Comparison of ENCODE assay signal across 18 cellular contexts in genomic region chr11:75820636-75821035, GRCh38. TPM values are rescaled to one million over a fixed set of nuclear protein-coding genes. Genes with fewer than 3 reads are reported as not detected.
DNase-seq lines count a peak whose midpoint lies in the region; ATAC-seq and TF ChIP-seq lines count a peak whose summit lies in the region.
"Had no signal": no experiment of that assay in that cellular context is flagged by ENCODE, and none has a peak within 500 bp of the region (broad histone marks: within the 10 kb centered on the region; RNA-seq: fewer than 3 reads in every experiment).

No MANE protein-coding gene starts in this region.

- CTCF ChIA-PET in mammary epithelial cell (lab: Charles Lee; ENCODE audit: low non-redundant PET): no interaction called here

- DNase-seq in ELR (ENCODE audit: low read depth) (peak; percentile 50), NCI-H226 (peak; percentile 66), mammary epithelial cell (peak; percentile 59), left lung (no peak), NOMO-1 treated with DMSO at 0.1 percent for 48 hours (lab: John Stamatoyannopoulos, UW; ENCODE audit: unreplicated experiment) (no peak), GDM1 (lab: John Stamatoyannopoulos, UW) (no peak), SJCRH30 (no peak)
- DNase-seq: activated CD4-positive, alpha-beta T cell treated with anti-CD3 and anti-CD28 coated beads for 36 hours; activated CD8-positive, alpha-beta memory T cell treated with anti-CD3 and anti-CD28 coated beads, Interleukin-2, amount 50 U/mL, for 48 hours; Caco-2; left ventricle myocardium inferior; NCI-H1105; pancreas; SHP77; stimulated activated CD4-positive, alpha-beta T cell treated with anti-CD3 and anti-CD28 coated beads, Interleukin-4, amount 100 ng/mL, for 4 hours had no signal

- H3K9me3 ChIP-seq in mammary epithelial cell (replicated peaks; ENCODE audit: insufficient read depth, low read length): no peaks in the 10 kb centered on the region
- no peaks in the 10 kb centered on the region for H3K9me3 ChIP-seq in left lung
- H3K9me3 ChIP-seq in SJCRH30 (replicated peaks): no peaks in the 10 kb centered on the region
- H3K9me3 ChIP-seq: Caco-2, left ventricle myocardium inferior, pancreas, tibial artery had no signal

- no peak overlapping the region for H3K4me2 ChIP-seq in mammary epithelial cell (ENCODE audit: insufficient read depth, low read depth, low read length)

- peaks cover 63% of the 10 kb centered on the region for H3K79me2 ChIP-seq in mammary epithelial cell (ENCODE audit: insufficient read depth, low read length)

- intact Hi-C loops in mammary epithelial cell (cut with micrococcal nuclease) (no loop called here), left lung (cut with DNase I) (no loop called here)

- in situ Hi-C loops in mammary epithelial cell (cut with MboI; ENCODE audit: low sequenced_read_pairs in 2 of 2): no loop called here

- no TSS peak for BruUV-seq in mammary epithelial cell (replicated peaks; lab: Mats Ljungman, UMichigan)

- dilution Hi-C loops in mammary epithelial cell (cut with HindIII; ENCODE audit: low sequenced_read_pairs): no loop called here

- no peaks in the 10 kb centered on the region for H4K20me1 ChIP-seq in mammary epithelial cell (ENCODE audit: insufficient read depth, low read length)

- no peaks in the 10 kb centered on the region for H3K36me3 ChIP-seq in mammary epithelial cell (ENCODE audit: insufficient read depth, low read length)
- no peaks in the 10 kb centered on the region for H3K36me3 ChIP-seq in left lung
- no peaks in the 10 kb centered on the region for H3K36me3 ChIP-seq in SJCRH30
- H3K36me3 ChIP-seq: left ventricle myocardium inferior, pancreas, tibial artery had no signal

- H3K4me3 ChIP-seq in mammary epithelial cell (replicated peaks in 1 of 3; ENCODE audit: insufficient read depth in 1 of 3, low read depth in 2 of 3, low read length in 3 of 3) (no peak overlapping the region), left lung (no peak overlapping the region), SJCRH30 (no peak overlapping the region)
- H3K4me3 ChIP-seq: left ventricle myocardium inferior, pancreas, tibial artery had no signal

- TF ChIP-seq CTCF in mammary epithelial cell (conservative IDR thresholded peaks at IDR 0.05 in 1 of 2, IDR thresholded peaks at IDR 0.05 in 1 of 2; ENCODE audit: extremely low read depth in 1 of 2, insufficient read depth in 1 of 2, low read depth in 1 of 2, low read length in 2 of 2) (no peak), left lung (IDR thresholded peaks at IDR 0.05) (no peak)

- H3K27me3 ChIP-seq in mammary epithelial cell (ENCODE audit: insufficient read depth, low read length) (no peaks in the 10 kb centered on the region), left lung (no peaks in the 10 kb centered on the region), SJCRH30 (no peaks in the 10 kb centered on the region)
- H3K27me3 ChIP-seq: pancreas, tibial artery had no signal

- H2AFZ ChIP-seq in mammary epithelial cell (ENCODE audit: low read depth, low read length): no peak overlapping the region

- no peak overlapping the region for H3K9ac ChIP-seq in mammary epithelial cell (ENCODE audit: insufficient read depth, low read length)

- H3K4me1 ChIP-seq in mammary epithelial cell (ENCODE audit: insufficient read depth, low read length) (peaks cover 13% of the 10 kb centered on the region), left lung (peaks cover 14 to 85% of the 10 kb centered on the region in 2 donors), SJCRH30 (no peaks in the 10 kb centered on the region)

- WGBS in mammary epithelial cell (ENCODE audit: low coverage, missing lambda C conversion rate): 23% methylated on average over 2 of the region's 2 CpGs

- ATAC-seq in left lung (peak; percentile 30), HG03095 (IDR thresholded peaks at IDR 0.05; ENCODE audit: unreplicated experiment) (no peak)
- ATAC-seq: activated CD4-positive, alpha-beta T cell treated with anti-CD3 and anti-CD28 coated beads for 36 hours; HCT116 had no signal

- H3K27ac ChIP-seq in mammary epithelial cell (ENCODE audit: insufficient read depth, low read depth, low read length) (no peak overlapping the region), left lung (no peak overlapping the region), SJCRH30 (no peak overlapping the region)
- H3K27ac ChIP-seq: left ventricle myocardium inferior, pancreas, tibial artery had no signal

RNA-seq across cellular contexts. Expression of gene UVRAG, which starts 5.6 kb away (rescaled TPM):
- total RNA-seq in mammary epithelial cell: 10 to 100 TPM; 17.5 to 20.4 TPM
- 6.9 TPM for polyA plus RNA-seq in mammary epithelial cell
- 18.1 TPM for polyA minus RNA-seq in mammary epithelial cell
- total RNA-seq in left lung: 10 to 100 TPM; 29.6 to 36.0 TPM
- total RNA-seq in SJCRH30 (2014; rRNA removed; shearing (Covaris generic)): 12.6 and 15.0 TPM in 2 replicates

RNA-seq across cellular contexts. Expression of gene DGAT2, which starts 52.1 kb away (rescaled TPM):
- total RNA-seq in mammary epithelial cell (1 to 10 TPM; 2.0 to 2.6 TPM), left lung (10 to 100 TPM in 1 of 2 donors, 1 to 10 TPM in 1; 8.1 to 14.9 TPM)
- 2.4 TPM for polyA plus RNA-seq in mammary epithelial cell
- polyA minus RNA-seq in mammary epithelial cell: 0.72 TPM
- 0.67 and 1.3 TPM in 2 replicates for total RNA-seq in SJCRH30 (2014; rRNA removed; shearing (Covaris generic))

Comparison
In these comparisons a context has a peak if more than half of its experiments do, and no peak if none do; other contexts are left out.
1. DNase-seq: peak in ELR (single experiment), NCI-H226 (single experiment) and mammary epithelial cell (single experiment); none in left lung (0 of 2), NOMO-1 treated with DMSO at 0.1 percent for 48 hours (single experiment), GDM1 (single experiment) and SJCRH30 (0 of 2).